25 cellular contexts compared by ENCODE assay signal in genomic region chr16:2239231-2239675, GRCh38. TPM values are rescaled to one million over a fixed set of nuclear protein-coding genes. Genes with fewer than 3 reads are reported as not detected.
DNase-seq lines count a peak whose midpoint lies in the region; ATAC-seq and TF ChIP-seq lines count a peak whose summit lies in the region.
"Had no signal": no experiment of that assay in that cellular context is flagged by ENCODE, and none has a peak within 500 bp of the region (broad histone marks: within the 10 kb centered on the region; RNA-seq: fewer than 3 reads in every experiment).

No MANE protein-coding gene starts in this region.

- H3K27ac Mint-ChIP-seq in activated T-cell treated with anti-CD3 and anti-CD28 coated beads, Interleukin-2, amount 50 U/mL, for 24 hours: peak overlapping the region; percentile 67
- H3K27ac Mint-ChIP-seq: activated CD4-positive, alpha-beta T cell treated with anti-CD3 and anti-CD28 coated beads for 36 hours; activated naive CD8-positive, alpha-beta T cell; natural killer cell treated with Interleukin-12 subunit alpha and Interleukin-12 subunit beta and Interleukin-15 and Interleukin-18, amount 100 ng/mL, for 72 hours; T-helper 2 cell treated with Interferon-gamma antibody and Interleukin-4, amounts not matched to agents 5 μg/mL and 100 μg/mL, for 36 hours had no signal

- peaks cover 3% of the 10 kb centered on the region for H3K27me3 Mint-ChIP-seq in activated T-cell treated with anti-CD3 and anti-CD28 coated beads, Interleukin-2, amount 50 U/mL, for 24 hours
- H3K27me3 Mint-ChIP-seq: activated naive CD8-positive, alpha-beta T cell had no signal

- H3K36me3 ChIP-seq in tibial nerve: peaks cover 0 to 76% (median 12%) of the 10 kb centered on the region in 3 donors

- H3K27me3 ChIP-seq in tibial nerve: peaks cover 0 to 17% of the 10 kb centered on the region in 2 donors

- peaks cover 55% of the 10 kb centered on the region for H3K36me3 Mint-ChIP-seq in activated T-cell treated with anti-CD3 and anti-CD28 coated beads, Interleukin-2, amount 50 U/mL, for 24 hours (ENCODE audit: low read depth)
- H3K36me3 Mint-ChIP-seq: activated naive CD8-positive, alpha-beta T cell; natural killer cell treated with Interleukin-12 subunit alpha and Interleukin-12 subunit beta and Interleukin-15 and Interleukin-18, amount 100 ng/mL, for 72 hours had no signal

- peaks cover 3% of the 10 kb centered on the region for H3K4me1 Mint-ChIP-seq in activated T-cell treated with anti-CD3 and anti-CD28 coated beads, Interleukin-2, amount 50 U/mL, for 24 hours (ENCODE audit: low read depth)

- no peaks in the 10 kb centered on the region for H3K9me3 ChIP-seq in tibial nerve
- H3K9me3 ChIP-seq: suprapubic skin, upper lobe of right lung had no signal

- peaks cover 0 to 28% (median 22%) of the 10 kb centered on the region in 4 donors for H3K4me1 ChIP-seq in tibial nerve
- H3K4me1 ChIP-seq: parathyroid adenoma had no signal

- no peaks in the 10 kb centered on the region for H3K9me3 Mint-ChIP-seq in activated T-cell treated with anti-CD3 and anti-CD28 coated beads, Interleukin-2, amount 50 U/mL, for 24 hours
- H3K9me3 Mint-ChIP-seq: natural killer cell treated with Interleukin-12 subunit alpha and Interleukin-12 subunit beta and Interleukin-15 and Interleukin-18, amount 100 ng/mL, for 72 hours; T-helper 2 cell treated with Interferon-gamma antibody and Interleukin-4, amounts not matched to agents 5 μg/mL and 100 μg/mL, for 36 hours had no signal

- WGBS in tibial nerve, 2 donors: 73 to 91% methylated on average over 6 of the region's 6 CpGs

- no peak for DNase-seq in activated T-cell treated with anti-CD3 and anti-CD28 coated beads, Interleukin-2, amount 50 U/mL, for 24 hours
- no peak for DNase-seq in activated T-cell treated with anti-CD3 and anti-CD28 coated beads for 4 hours
- DNase-seq in fibroblast of gingiva (ENCODE audit: low read depth): peak; percentile 26
- DNase-seq in tibial nerve (ENCODE audit: low spot score in 2 of 2): no peak
- DNase-seq: activated CD4-positive, alpha-beta T cell treated with anti-CD3 and anti-CD28 coated beads for 36 hours; activated effector memory CD4-positive, alpha-beta T cell treated with Interleukin-2 at 50 U/mL for 16 hours; COR-L47; IMR-90; NCI-H146; NCI-H2107; NCI-H345; NCI-H748 treated with DMSO at 0.1 percent for 48 hours; SHP77; stimulated activated CD4-positive, alpha-beta T cell treated with anti-CD3 and anti-CD28 coated beads, Interleukin-1b, Interleukin-23, amount 100 ng/mL, for 48 hours; stimulated activated naive CD4-positive, alpha-beta T cell treated with Interleukin-2 at 50 U/mL for 16 hours; upper lobe of right lung had no signal

- no peak for TF ChIP-seq POLR2A in tibial nerve (IDR thresholded peaks at IDR 0.05)

- TF ChIP-seq EP300 in tibial nerve (IDR thresholded peaks at IDR 0.05): no peak

- no peak for TF ChIP-seq CTCF in tibial nerve (IDR thresholded peaks at IDR 0.05)

- peak overlapping the region in 1 of 4 donors; percentile 6 for H3K27ac ChIP-seq in tibial nerve
- H3K27ac ChIP-seq: C4-2B, parathyroid adenoma, suprapubic skin, upper lobe of right lung had no signal

- no peak overlapping the region for H3K4me3 ChIP-seq in tibial nerve
- H3K4me3 ChIP-seq: smooth muscle cell, suprapubic skin, upper lobe of right lung had no signal

- no peak overlapping the region for H3K4me3 Mint-ChIP-seq in activated T-cell treated with anti-CD3 and anti-CD28 coated beads, Interleukin-2, amount 50 U/mL, for 24 hours
- H3K4me3 Mint-ChIP-seq: activated CD4-positive, alpha-beta T cell treated with anti-CD3 and anti-CD28 coated beads for 36 hours; activated naive CD8-positive, alpha-beta T cell; natural killer cell treated with Interleukin-12 subunit alpha and Interleukin-12 subunit beta and Interleukin-15 and Interleukin-18, amount 100 ng/mL, for 72 hours; T-helper 2 cell treated with Interferon-gamma antibody and Interleukin-4, amounts not matched to agents 5 μg/mL and 100 μg/mL, for 36 hours had no signal

- ATAC-seq in HG03045 (IDR thresholded peaks at IDR 0.05; ENCODE audit: unreplicated experiment): no peak
- ATAC-seq in HG02763 (IDR thresholded peaks at IDR 0.05; ENCODE audit: unreplicated experiment): no peak
- ATAC-seq: activated CD4-positive, alpha-beta T cell treated with anti-CD3 and anti-CD28 coated beads for 36 hours; natural killer cell treated with Interleukin-12 subunit alpha and Interleukin-12 subunit beta and Interleukin-15 and Interleukin-18, amount 100 ng/mL, for 72 hours had no signal

RNA-seq across cellular contexts. Expression of gene DNASE1L2, which starts 3.0 kb away (rescaled TPM):
- 1 to 10 TPM in 1 of 4 donors, under 1 TPM in 3; 0.39 to 5.4 (median 0.64) TPM for total RNA-seq in tibial nerve

RNA-seq across cellular contexts. Expression of gene ECI1, which starts 12.1 kb away (rescaled TPM):
- total RNA-seq in tibial nerve: 10 to 100 TPM; 74.3 to 94.7 (median 81.5) TPM

RNA-seq across cellular contexts. Expression of gene E4F1, which starts 15.9 kb away (rescaled TPM):
- total RNA-seq in tibial nerve: 10 to 100 TPM; 30.6 to 60.6 (median 45.2) TPM

RNA-seq across cellular contexts. Expression of gene PGP, which starts 24.6 kb away (rescaled TPM):
- 10 to 100 TPM; 13.1 to 27.0 (median 23.2) TPM for total RNA-seq in tibial nerve

RNA-seq across cellular contexts. Expression of gene BRICD5, which starts 28.6 kb away (rescaled TPM):
- total RNA-seq in tibial nerve: 100 to 1,000 TPM in 1 of 4 donors, 10 to 100 TPM in 3; 19.8 to 203 (median 24.4) TPM
